In the genomic region with DNA sequence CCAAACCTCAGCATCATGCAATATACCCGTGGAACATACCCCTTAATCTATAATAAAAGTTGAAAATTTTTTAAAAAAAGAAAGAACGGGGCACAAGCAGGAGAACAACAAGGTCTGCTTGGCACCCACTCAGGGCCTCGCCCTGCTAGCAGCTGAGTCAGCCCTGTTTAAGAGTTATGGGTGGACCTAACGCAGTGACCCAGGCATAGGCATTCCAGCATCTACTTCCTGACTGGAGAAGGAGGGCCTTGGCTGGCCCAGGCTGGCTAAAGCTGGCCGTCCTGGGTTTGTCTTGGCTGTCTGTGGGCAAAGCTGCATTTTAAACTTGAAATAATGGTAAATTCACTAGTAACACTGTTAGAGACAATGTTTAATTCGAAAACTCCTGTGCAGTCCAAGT, we compare ENCODE assay signal across 9 cellular contexts.
DNase-seq lines count a peak whose midpoint lies in the region; ATAC-seq lines count a peak whose summit lies in the region.
"Had no signal": no experiment of that assay in that cellular context is flagged by ENCODE, and none has a peak within 500 bp of the region (broad histone marks: within the 10 kb centered on the region; RNA-seq: fewer than 3 reads in every experiment).

No MANE protein-coding gene starts in this region.

- DNase-seq in H4 (ENCODE audit: low spot score) (peak; percentile 81), amniotic epithelial cell (ENCODE audit: low read depth) (peak; percentile 86), glomerular visceral epithelial cell (ENCODE audit: extremely low spot score) (peak; percentile 84), NCI-H2029 (lab: John Stamatoyannopoulos, UW) (no peak)
- no peak for DNase-seq in stimulated activated CD4-positive, alpha-beta T cell treated with anti-CD3 and anti-CD28 coated beads, Interleukin-4, amount 100 ng/mL, for 4 hours
- DNase-seq: NCI-H1417 treated with DMSO at 0.1 percent for 48 hours had no signal

- no peak overlapping the region for H3K4me3 ChIP-seq in skin epidermis

- peak overlapping the region in 13 of 21 experiments; percentile 3 to 61 (median 41) for H3K27ac ChIP-seq in skin epidermis

- no peak for ATAC-seq in HG03432 (IDR thresholded peaks at IDR 0.05; ENCODE audit: unreplicated experiment)
- ATAC-seq in GM18498 (IDR thresholded peaks at IDR 0.05; ENCODE audit: unreplicated experiment): no peak

Comparison
In these comparisons a context has a peak if more than half of its experiments do, and no peak if none do; other contexts are left out.
1. DNase-seq: peak in H4 (single experiment), amniotic epithelial cell (single experiment) and glomerular visceral epithelial cell (single experiment); none in stimulated activated CD4-positive, alpha-beta T cell treated with anti-CD3 and anti-CD28 coated beads, Interleukin-4, amount 100 ng/mL, for 4 hours (0 of 2) and NCI-H2029 (single experiment).